27 cellular contexts compared by ENCODE assay signal in genomic region chr2:65026154-65026553, GRCh38. TPM values are rescaled to one million over a fixed set of nuclear protein-coding genes. Genes with fewer than 3 reads are reported as not detected.
A peak's percentile ranks its signal among the peaks of the same experiment; 100 is the strongest.
DNase-seq lines count a peak whose midpoint lies in the region; FAIRE-seq and TF ChIP-seq lines count a peak whose summit lies in the region.
"Had no signal": no experiment of that assay in that cellular context is flagged by ENCODE, and none has a peak within 500 bp of the region (broad histone marks: within the 10 kb centered on the region; RNA-seq: fewer than 3 reads in every experiment).

No MANE protein-coding gene starts in this region.

- no peaks in the 10 kb centered on the region for H3K9me2 ChIP-seq in OCI-LY7 (ENCODE audit: insufficient read depth, low read length)
- no peaks in the 10 kb centered on the region for H3K9me2 ChIP-seq in hepatocyte (replicated peaks; ENCODE audit: insufficient read depth)

- no peaks in the 10 kb centered on the region for H3K27me3 Mint-ChIP-seq in osteocyte (ENCODE audit: unreplicated experiment)
- H3K27me3 Mint-ChIP-seq: activated CD4-positive, alpha-beta T cell treated with anti-CD3 and anti-CD28 coated beads, Interleukin-2, amount 10 ng/mL, durations not matched to agents 24 days and 14 days; activated naive CD8-positive, alpha-beta T cell; CD4-positive, CD25-positive, alpha-beta regulatory T cell; central memory CD8-positive, alpha-beta T cell; T-helper 17 cell had no signal

- DNase-seq in DMS53 (lab: John Stamatoyannopoulos, UW) (peak; percentile 69), OCI-LY7 (ENCODE audit: low spot score) (no peak), hepatocyte (ENCODE audit: low spot score) (no peak), osteocyte (ENCODE audit: extremely low spot score, unreplicated experiment) (no peak), D721Med (ENCODE audit: insufficient read length, low spot score) (no peak), OCI-M1 (lab: John Stamatoyannopoulos, UW) (no peak), occipital lobe (lab: John Stamatoyannopoulos, UW) (no peak), substantia nigra (lab: John Stamatoyannopoulos, UW) (no peak)
- DNase-seq: activated CD4-positive, alpha-beta T cell treated with anti-CD3 and anti-CD28 coated beads, Interleukin-2, amount 10 ng/mL, durations not matched to agents 24 days and 14 days; CD4-positive, CD25-positive, alpha-beta regulatory T cell; DMS 273 treated with DMSO at 0.1 percent for 48 hours; head of caudate nucleus; mesendoderm; NCI-H1694 treated with DMSO at 0.1 percent for 48 hours; NCI-H526 treated with DMSO at 0.1 percent for 48 hours; RPMI8226; stimulated activated CD4-positive, alpha-beta T cell treated with anti-CD3 and anti-CD28 coated beads, Interleukin-4, amount 100 ng/mL, for 24 hours; stimulated activated naive CD4-positive, alpha-beta T cell treated with Interleukin-2 at 50 U/mL for 16 hours; T-helper 17 cell; thyroid gland had no signal

- no peaks in the 10 kb centered on the region for H3K79me2 ChIP-seq in OCI-LY7 (ENCODE audit: insufficient read depth, low read depth, low read length)
- H3K79me2 ChIP-seq in hepatocyte, result no peaks in the 10 kb centered on the region

- CTCF ChIA-PET in OCI-LY7 (lab: Charles Lee; ENCODE audit: unreplicated experiment), result interaction anchor here (0.9 to 1.0 kb wide), 2 partner anchors 35 to 111 kb away, joined by 3 read pairs; no protein-coding TSS in a partner anchor

- no peak overlapping the region for H3K4me3 Mint-ChIP-seq in osteocyte (ENCODE audit: unreplicated experiment)
- H3K4me3 Mint-ChIP-seq: activated CD4-positive, alpha-beta T cell treated with anti-CD3 and anti-CD28 coated beads, Interleukin-2, amount 10 ng/mL, durations not matched to agents 24 days and 14 days; activated naive CD8-positive, alpha-beta T cell; activated T-helper 1 cell treated with anti-CD3 and anti-CD28 coated beads, Interleukin-12 subunit alpha, Interleukin-12 subunit beta, Interleukin-2, Interleukin-4 antibody, amounts not matched to agents 30 ng/mL and 10 ng/mL and 1 ng/mL, durations not matched to agents 14 hours and 24 hours and 36 hours; CD4-positive, CD25-positive, alpha-beta regulatory T cell; central memory CD8-positive, alpha-beta T cell; T-helper 17 cell had no signal

- H4K20me1 ChIP-seq in OCI-LY7 (ENCODE audit: insufficient read depth, low read length) (no peaks in the 10 kb centered on the region), hepatocyte (ENCODE audit: insufficient read depth, poor library complexity, severe bottlenecking) (no peaks in the 10 kb centered on the region)

- H2AFZ ChIP-seq in OCI-LY7 (ENCODE audit: low read length) (peak overlapping the region; percentile 11; the same call in 1 of the 2 replicates), hepatocyte (peak overlapping the region; percentile 8)

- H3K4me3 ChIP-seq in OCI-LY7 (ENCODE audit: low read depth, low read length, poor library complexity, severe bottlenecking) (no peak overlapping the region), hepatocyte (no peak overlapping the region)
- H3K4me3 ChIP-seq: SK-N-MC, thyroid gland had no signal

- peaks cover 18% of the 10 kb centered on the region for H3K36me3 Mint-ChIP-seq in osteocyte (ENCODE audit: unreplicated experiment)

- H3K27ac ChIP-seq in OCI-LY7 (ENCODE audit: low read depth, low read length, poor library complexity, severe bottlenecking) (peak overlapping the region; percentile 43), hepatocyte (peak overlapping the region; percentile 74), substantia nigra (ENCODE audit: low read depth, low read length, poor library complexity, severe bottlenecking) (no peak overlapping the region)
- H3K27ac ChIP-seq: SK-N-MC, thyroid gland, VCaP had no signal

- WGBS in hepatocyte (ENCODE audit: low lambda C conversion rate, missing lambda C conversion rate), result 84% methylated on average over 8 of the region's 8 CpGs

- no TSS peak for BruUV-seq in OCI-LY7 (replicated peaks; lab: Mats Ljungman, UMichigan)

- no peaks in the 10 kb centered on the region for H3K9me3 ChIP-seq in OCI-LY7 (ENCODE audit: low read length)
- no peaks in the 10 kb centered on the region for H3K9me3 ChIP-seq in hepatocyte (ENCODE audit: low read depth)
- H3K9me3 ChIP-seq: thyroid gland had no signal

- no peak for FAIRE-seq in D721Med (lab: Jason Lieb, UNC)
- FAIRE-seq: H54, HTR-8/SVneo had no signal

- H3K9me3 Mint-ChIP-seq in osteocyte (ENCODE audit: unreplicated experiment), result no peaks in the 10 kb centered on the region
- H3K9me3 Mint-ChIP-seq: activated CD4-positive, alpha-beta T cell treated with anti-CD3 and anti-CD28 coated beads, Interleukin-2, amount 10 ng/mL, durations not matched to agents 24 days and 14 days; activated T-helper 1 cell treated with anti-CD3 and anti-CD28 coated beads, Interleukin-12 subunit alpha, Interleukin-12 subunit beta, Interleukin-2, Interleukin-4 antibody, amounts not matched to agents 30 ng/mL and 10 ng/mL and 1 ng/mL, durations not matched to agents 14 hours and 24 hours and 36 hours; CD4-positive, CD25-positive, alpha-beta regulatory T cell; central memory CD8-positive, alpha-beta T cell had no signal

- peaks cover 30% of the 10 kb centered on the region for H3K36me3 ChIP-seq in OCI-LY7 (ENCODE audit: insufficient read depth, low read length)
- no peaks in the 10 kb centered on the region for H3K36me3 ChIP-seq in hepatocyte (replicated peaks; ENCODE audit: insufficient read depth, low read depth)
- H3K36me3 ChIP-seq: thyroid gland had no signal

- peaks cover 33% of the 10 kb centered on the region for H3K4me1 Mint-ChIP-seq in osteocyte (ENCODE audit: unreplicated experiment)

- intact Hi-C loops in OCI-LY7 (cut with micrococcal nuclease; ENCODE audit: unreplicated experiment), result no loop called here

- H3K27ac Mint-ChIP-seq in osteocyte (ENCODE audit: unreplicated experiment), result peak overlapping the region; percentile 50
- H3K27ac Mint-ChIP-seq: activated CD4-positive, alpha-beta T cell treated with anti-CD3 and anti-CD28 coated beads, Interleukin-2, amount 10 ng/mL, durations not matched to agents 24 days and 14 days; activated naive CD8-positive, alpha-beta T cell; activated T-helper 1 cell treated with anti-CD3 and anti-CD28 coated beads, Interleukin-12 subunit alpha, Interleukin-12 subunit beta, Interleukin-2, Interleukin-4 antibody, amounts not matched to agents 30 ng/mL and 10 ng/mL and 1 ng/mL, durations not matched to agents 14 hours and 24 hours and 36 hours; CD4-positive, CD25-positive, alpha-beta regulatory T cell; T-helper 17 cell had no signal

- H3K4me2 ChIP-seq in OCI-LY7 (ENCODE audit: low read length) (peak overlapping the region; percentile 58), hepatocyte (peak overlapping the region; percentile 27)

- TF ChIP-seq CTCF in OCI-LY7 (conservative IDR thresholded peaks at IDR 0.05; ENCODE audit: low read length) (no peak), hepatocyte (IDR thresholded peaks at IDR 0.05; ENCODE audit: poor library complexity) (no peak), osteocyte (IDR thresholded peaks at IDR 0.05) (no peak), D721Med (IDR thresholded peaks at IDR 0.05; ENCODE audit: insufficient read depth, missing control alignments) (no peak)

- no peaks in the 10 kb centered on the region for H3K27me3 ChIP-seq in hepatocyte
- H3K27me3 ChIP-seq: thyroid gland had no signal

- POLR2A ChIA-PET in OCI-LY7 (lab: Charles Lee), result interaction anchor here (0.6 to 2.2 kb wide), 8 partner anchors 8 to 111 kb away, joined by 3 to 7 read pairs (median 4); no protein-coding TSS in a partner anchor

- H3K4me1 ChIP-seq in OCI-LY7 (ENCODE audit: insufficient read depth, low read length, poor library complexity, severe bottlenecking) (peaks cover 59% of the 10 kb centered on the region), hepatocyte (ENCODE audit: insufficient read depth) (peaks cover 10% of the 10 kb centered on the region)
- H3K4me1 ChIP-seq: thyroid gland had no signal

RNA-seq across cellular contexts. Expression of gene CEP68, which starts 30.1 kb away (rescaled TPM):
- total RNA-seq in OCI-LY7 (2014; rRNA removed; shearing (Covaris generic)), result 7.3 and 8.7 TPM in 2 replicates
- 17.1 and 21.7 TPM in 2 replicates for total RNA-seq in OCI-LY7 (2022)
- total RNA-seq in hepatocyte, result 7.6 and 8.2 TPM in 2 replicates
- 9.4 and 9.8 TPM in 2 replicates for polyA plus RNA-seq in hepatocyte
- 20.7 and 22.4 TPM in 2 replicates for total RNA-seq in osteocyte
- total RNA-seq in occipital lobe, result 48.2 TPM

RNA-seq across cellular contexts. Expression of gene SLC1A4, which starts 37.0 kb away (rescaled TPM):
- 17.2 and 20.6 TPM in 2 replicates for total RNA-seq in OCI-LY7 (2014; rRNA removed; shearing (Covaris generic))
- total RNA-seq in OCI-LY7 (2022), result 27.7 and 31.1 TPM in 2 replicates
- 17.8 and 23.0 TPM in 2 replicates for total RNA-seq in hepatocyte
- polyA plus RNA-seq in hepatocyte, result 11.8 and 14.2 TPM in 2 replicates
- 78.7 and 81.8 TPM in 2 replicates for total RNA-seq in osteocyte
- total RNA-seq in occipital lobe, result 57.9 TPM
